Comparison of ENCODE assay signal across 8 cellular contexts in the genomic region with DNA sequence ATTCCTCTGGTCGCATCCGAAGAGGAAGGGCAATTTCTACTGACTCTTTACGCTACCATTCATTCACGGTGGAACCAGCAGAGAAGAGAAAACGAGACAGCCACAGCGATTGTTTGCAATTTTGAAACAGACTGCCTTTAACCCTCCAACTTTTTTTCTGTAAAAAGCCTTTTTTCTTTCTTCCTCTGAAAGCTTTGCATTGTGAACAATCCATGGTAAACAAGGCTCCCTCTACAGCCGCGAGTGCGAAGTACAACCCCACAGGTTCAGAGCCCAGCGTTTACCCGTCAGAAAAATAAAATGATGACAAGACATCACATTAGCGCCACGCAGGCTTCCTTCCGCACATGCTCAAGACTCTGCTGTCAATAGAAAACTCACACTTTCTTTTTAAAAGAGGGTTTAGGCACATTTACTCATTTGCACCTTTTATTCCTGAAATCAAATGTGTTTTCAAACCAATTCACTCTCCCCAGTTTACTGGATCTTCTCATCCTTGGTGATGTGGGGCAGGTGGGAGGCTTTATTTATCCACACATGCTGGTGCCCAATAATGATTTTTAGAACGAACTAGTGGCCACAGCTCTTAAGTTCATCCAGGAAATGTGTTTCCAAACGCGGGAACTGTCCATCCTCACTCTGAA.
A peak's percentile ranks its signal among the peaks of the same experiment; 100 is the strongest.
DNase-seq lines count a peak whose midpoint lies in the region; ATAC-seq, FAIRE-seq and TF ChIP-seq lines count a peak whose summit lies in the region.

No MANE protein-coding gene starts in this region.

- CTCF ChIA-PET in WTC11 (lab: Charles Lee): interaction anchor here (0.6 to 3.2 kb wide), 10 partner anchors 10 to 293 kb away, joined by 3 to 28 read pairs (median 4); no protein-coding TSS in a partner anchor

- H3K27ac Mint-ChIP-seq in WTC11: peak overlapping the region; percentile 94

- peaks cover 27% of the 10 kb centered on the region for H3K4me1 Mint-ChIP-seq in WTC11

- POLR2A ChIA-PET in WTC11 (lab: Charles Lee): interaction anchor here (0.5 to 0.8 kb wide), 3 partner anchors 26 to 159 kb away, joined by 3 to 6 read pairs (median 3); no protein-coding TSS in a partner anchor

- H3K4me1 ChIP-seq in kidney (ENCODE audit: control insufficient read depth in 1 of 2, insufficient read depth in 1 of 2, low read depth in 1 of 2, low read length in 2 of 2): peaks cover 11 to 14% of the 10 kb centered on the region in 2 donors

- H3K27ac ChIP-seq in kidney (ENCODE audit: low read depth in 2 of 2, low read length in 2 of 2): peak overlapping the region; percentile 12 to 62

- no peak overlapping the region for H3K9ac ChIP-seq in kidney (ENCODE audit: low read length in 2 of 2)

- H3K4me3 ChIP-seq in kidney (ENCODE audit: low read length in 2 of 2): peak overlapping the region; percentile 24 to 63

- no peaks in the 10 kb centered on the region for H3K36me3 ChIP-seq in kidney (ENCODE audit: control insufficient read depth in 1 of 2, insufficient read depth in 2 of 2, low read length in 2 of 2)

- H3K36me3 Mint-ChIP-seq in WTC11: no peaks in the 10 kb centered on the region

- peak overlapping the region; percentile 88 for H3K4me3 Mint-ChIP-seq in WTC11

- ATAC-seq in HG03139 (IDR thresholded peaks at IDR 0.05; ENCODE audit: unreplicated experiment) (peak; percentile 47), WTC11 (peak; percentile 18), GM19328 (IDR thresholded peaks at IDR 0.05; ENCODE audit: unreplicated experiment) (no peak)

- intact Hi-C loops in kidney (cut with DNase I): no loop called here

- peaks cover 24% of the 10 kb centered on the region for H3K27me3 Mint-ChIP-seq in WTC11 (ENCODE audit: low read depth)

- peaks cover 9% of the 10 kb centered on the region for H3K9me3 Mint-ChIP-seq in WTC11

- no peaks in the 10 kb centered on the region for H3K9me3 ChIP-seq in kidney (ENCODE audit: control insufficient read depth in 1 of 2, low read length in 2 of 2)

- peak; percentile 81 for DNase-seq in GM03348 (ENCODE audit: low spot score)
- peak; percentile 47 for DNase-seq in NCI-H226
- peak; percentile 71 for DNase-seq in WTC11 (ENCODE audit: low spot score)
- DNase-seq in central memory CD4-positive, alpha-beta T cell: peak; percentile 85
- DNase-seq in kidney: peak; percentile 85
- DNase-seq in stimulated activated CD4-positive, alpha-beta T cell treated with anti-CD3 and anti-CD28 coated beads, Interleukin-15, amount 100 ng/mL, for 1 hour (ENCODE audit: low read depth in 1 of 2, low spot score in 1 of 2): peak; percentile 61 to 68

- FAIRE-seq in kidney (lab: Jason Lieb, UNC): peak; percentile 23

- TF ChIP-seq CTCF in WTC11 (IDR thresholded peaks at IDR 0.05) (peak; percentile 71), kidney (IDR thresholded peaks at IDR 0.05; ENCODE audit: borderline replicate concordance, extremely low read depth, insufficient read depth) (peak; percentile 87)

TF ChIP-seq in WTC11, 78 proteins besides CTCF, POLR2A, EP300 and RAD21:
- TF ChIP-seq NR1H2 (CRISPR knock-in tag; IDR thresholded peaks at IDR 0.05) (no peak), ATF6 (CRISPR knock-in tag; IDR thresholded peaks at IDR 0.05) (no peak), ZBTB21 (CRISPR knock-in tag; IDR thresholded peaks at IDR 0.05; ENCODE audit: borderline replicate concordance) (no peak)
- TF ChIP-seq, protein P1, sequence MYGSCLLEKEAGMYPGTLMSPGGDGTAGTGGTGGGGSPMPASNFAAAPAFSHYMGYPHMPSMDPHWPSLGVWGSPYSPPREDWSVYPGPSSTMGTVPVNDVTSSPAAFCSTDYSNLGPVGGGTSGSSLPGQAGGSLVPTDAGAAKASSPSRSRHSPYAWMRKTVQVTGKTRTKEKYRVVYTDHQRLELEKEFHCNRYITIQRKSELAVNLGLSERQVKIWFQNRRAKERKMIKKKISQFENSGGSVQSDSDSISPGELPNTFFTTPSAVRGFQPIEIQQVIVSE (CRISPR knock-in tag; IDR thresholded peaks at IDR 0.05; ENCODE audit: borderline replicate concordance): no peak
